23 cellular contexts compared by ENCODE assay signal in genomic region chr14:77116194-77116817, GRCh38. TPM values are rescaled to one million over a fixed set of nuclear protein-coding genes. Genes with fewer than 3 reads are reported as not detected.
DNase-seq lines count a peak whose midpoint lies in the region; FAIRE-seq and TF ChIP-seq lines count a peak whose summit lies in the region.
"Had no signal": no experiment of that assay in that cellular context is flagged by ENCODE, and none has a peak within 500 bp of the region (broad histone marks: within the 10 kb centered on the region; RNA-seq: fewer than 3 reads in every experiment).

No MANE protein-coding gene starts in this region.

- DNase-seq in G401 (ENCODE audit: low spot score) (peak; percentile 99), OCI-LY7 (ENCODE audit: low spot score) (no peak), cerebellar nuclear complex (lab: John Stamatoyannopoulos, UW) (peak; percentile 78 to 99), urothelium cell line (ENCODE audit: low spot score) (no peak), SKM-1 treated with dmso at 0.1 percent for 144 hours (lab: John Stamatoyannopoulos, UW; ENCODE audit: unreplicated experiment) (no peak)
- no peak for DNase-seq in stimulated activated naive CD4-positive, alpha-beta T cell (lab: John Stamatoyannopoulos, UW)
- DNase-seq: activated CD4-positive, alpha-beta memory T cell treated with anti-CD3 and anti-CD28 coated beads for 36 hours; activated CD4-positive, alpha-beta T cell treated with anti-CD3 and anti-CD28 coated beads for 1 hour; activated naive CD4-positive, alpha-beta T cell treated with anti-CD3 and anti-CD28 coated beads for 36 hours; GDM1; NCI-H1092; NCI-H187; NCI-H2171 treated with DMSO at 0.1 percent for 48 hours; NCI-H510A; stimulated activated naive CD8-positive, alpha-beta T cell treated with anti-CD3 and anti-CD28 coated beads, Interleukin-15, Interleukin-2, amounts not matched to agents 100 U/mL and 50 U/mL, for 24 hours; testis had no signal

- no peak for TF ChIP-seq CTCF in OCI-LY7 (conservative IDR thresholded peaks at IDR 0.05; ENCODE audit: low read length)

- H3K79me2 ChIP-seq in OCI-LY7 (ENCODE audit: insufficient read depth, low read depth, low read length): no peaks in the 10 kb centered on the region

- H3K36me3 ChIP-seq in OCI-LY7 (ENCODE audit: insufficient read depth, low read length) (peaks cover 66% of the 10 kb centered on the region), skeletal muscle tissue (ENCODE audit: control insufficient read depth in 3 of 3, insufficient read depth in 3 of 3, low read length in 3 of 3) (peaks cover 25 to 45% (median 32%) of the 10 kb centered on the region in 3 donors)

- no peak overlapping the region for H3K4me2 ChIP-seq in OCI-LY7 (ENCODE audit: low read length)
- H3K4me2 ChIP-seq: BLaER1 treated with 17β-estradiol and CSF1 and Interleukin-3, amounts not matched to agents 10 nM and 100 nM had no signal

- in situ Hi-C loops in G401 (cut with HindIII; ENCODE audit: low sequenced_read_pairs): no loop called here

- H3K4me3 ChIP-seq in OCI-LY7 (ENCODE audit: low read depth, low read length, poor library complexity, severe bottlenecking): no peak overlapping the region
- no peak overlapping the region for H3K4me3 ChIP-seq in skeletal muscle tissue (ENCODE audit: low read length in 3 of 3)
- H3K4me3 ChIP-seq: BLaER1 treated with 17β-estradiol and CSF1 and Interleukin-3, amounts not matched to agents 10 nM and 100 nM; skin epidermis; testis had no signal

- FAIRE-seq in urothelium cell line (lab: Jason Lieb, UNC): no peak
- FAIRE-seq: frontal cortex had no signal

- CTCF ChIA-PET in OCI-LY7 (lab: Charles Lee; ENCODE audit: unreplicated experiment): no interaction called here

- intact Hi-C loops in OCI-LY7 (cut with micrococcal nuclease; ENCODE audit: unreplicated experiment): no loop called here

- peaks cover 25% of the 10 kb centered on the region for H3K4me1 ChIP-seq in OCI-LY7 (ENCODE audit: insufficient read depth, low read length, poor library complexity, severe bottlenecking)
- peaks cover 43 to 55% (median 50%) of the 10 kb centered on the region in 3 donors for H3K4me1 ChIP-seq in skeletal muscle tissue (ENCODE audit: control insufficient read depth in 3 of 3, insufficient read depth in 3 of 3, low read length in 3 of 3)

- H3K9me3 ChIP-seq in OCI-LY7 (ENCODE audit: low read length) (no peaks in the 10 kb centered on the region), skeletal muscle tissue (ENCODE audit: control insufficient read depth in 3 of 3, low read length in 3 of 3) (no peaks in the 10 kb centered on the region)
- H3K9me3 ChIP-seq: BLaER1 treated with 17β-estradiol and CSF1 and Interleukin-3, amounts not matched to agents 10 nM and 100 nM; testis had no signal

- POLR2A ChIA-PET in OCI-LY7 (lab: Charles Lee): interaction anchor here (0.6 to 1.9 kb wide), 6 partner anchors 12 to 330 kb away, joined by 3 to 6 read pairs (median 4); partner anchors contain the start of gene CIPC

- TSS peak; percentile 49 for BruUV-seq in OCI-LY7 (replicated peaks; lab: Mats Ljungman, UMichigan)

- H4K20me1 ChIP-seq in OCI-LY7 (ENCODE audit: insufficient read depth, low read length): no peaks in the 10 kb centered on the region

- H3K27me3 ChIP-seq in skeletal muscle tissue (ENCODE audit: control insufficient read depth in 3 of 3, insufficient read depth in 3 of 3, low read length in 3 of 3): no peaks in the 10 kb centered on the region
- H3K27me3 ChIP-seq: BLaER1 treated with 17β-estradiol and CSF1 and Interleukin-3, amounts not matched to agents 10 nM and 100 nM; testis had no signal

- H3K9ac ChIP-seq in skeletal muscle tissue (ENCODE audit: low read depth in 1 of 3, low read length in 3 of 3): peak overlapping the region in 1 of 3 donors; percentile 18
- H3K9ac ChIP-seq: BLaER1 treated with 17β-estradiol and CSF1 and Interleukin-3, amounts not matched to agents 10 nM and 100 nM had no signal

- no peak overlapping the region for H2AFZ ChIP-seq in OCI-LY7 (ENCODE audit: low read length)

- no peaks in the 10 kb centered on the region for H3K9me2 ChIP-seq in OCI-LY7 (ENCODE audit: insufficient read depth, low read length)

- no peak overlapping the region for H3K27ac ChIP-seq in OCI-LY7 (ENCODE audit: low read depth, low read length, poor library complexity, severe bottlenecking)
- peak overlapping the region; percentile 38 for H3K27ac ChIP-seq in skeletal muscle tissue (ENCODE audit: low read depth, low read length)
- H3K27ac ChIP-seq: BLaER1 treated with 17β-estradiol and CSF1 and Interleukin-3, amounts not matched to agents 10 nM and 100 nM; skin epidermis; testis had no signal

RNA-seq across cellular contexts. Expression of gene CIPC, which starts 18.2 kb away (rescaled TPM):
- total RNA-seq in G401 (2014; rRNA removed; shearing (Covaris generic)): 30.5 and 32.2 TPM in 2 replicates
- total RNA-seq in OCI-LY7 (2014; rRNA removed; shearing (Covaris generic)): 31.7 and 43.4 TPM in 2 replicates
- total RNA-seq in OCI-LY7 (2022): 20.9 and 24.1 TPM in 2 replicates
- total RNA-seq in skeletal muscle tissue: 13.6 TPM

RNA-seq across cellular contexts. Expression of gene ZDHHC22, which starts 25.3 kb away (rescaled TPM):
- 0.25 TPM in 1 of 2 replicates, not detected in the other for total RNA-seq in G401 (2014; rRNA removed; shearing (Covaris generic))
- total RNA-seq in OCI-LY7 (2014; rRNA removed; shearing (Covaris generic)): not detected in 2 replicates
- total RNA-seq in OCI-LY7 (2022): not detected in 2 replicates
- total RNA-seq in skeletal muscle tissue: 0.52 TPM
- total RNA-seq: activated CD4-positive, alpha-beta memory T cell treated with anti-CD3 and anti-CD28 coated beads for 36 hours; activated naive CD4-positive, alpha-beta T cell treated with anti-CD3 and anti-CD28 coated beads for 36 hours; HT-29; omental fat pad; T-helper 1 cell treated with Interleukin-12 subunit alpha and Interleukin-12 subunit beta and Interleukin-4 antibody, amounts not matched to agents 30 ng/mL and 1 ng/mL, for 36 hours had no signal

Comparison
In these comparisons a context has a peak if more than half of its experiments do, and no peak if none do; other contexts are left out.
1. DNase-seq: peak in G401 (single experiment) and cerebellar nuclear complex (2 of 2); none in OCI-LY7 (single experiment), urothelium cell line (single experiment), SKM-1 treated with dmso at 0.1 percent for 144 hours (single experiment) and stimulated activated naive CD4-positive, alpha-beta T cell (0 of 6).